Comparison of ENCODE assay signal across 17 cellular contexts in genomic region chr5:158482201-158482600, GRCh38.
DNase-seq lines count a peak whose midpoint lies in the region; ATAC-seq and TF ChIP-seq lines count a peak whose summit lies in the region.
"Had no signal": no experiment of that assay in that cellular context is flagged by ENCODE, and none has a peak within 500 bp of the region (broad histone marks: within the 10 kb centered on the region; RNA-seq: fewer than 3 reads in every experiment).

No MANE protein-coding gene starts in this region.

- TF ChIP-seq CTCF in RWPE2 (IDR thresholded peaks at IDR 0.05; ENCODE audit: poor library complexity, severe bottlenecking) (no peak), lung (IDR thresholded peaks at IDR 0.05; ENCODE audit: control extremely low read depth, extremely low read depth) (no peak)

- H2AFZ ChIP-seq in Karpas-422 (ENCODE audit: low read length), result no peak overlapping the region

- 0 out of 2 replicates have a peak overlapping the region, but pooled peaks have one; percentile 20 for H3K27ac ChIP-seq in BLaER1
- H3K27ac ChIP-seq in RWPE2 (ENCODE audit: poor library complexity, severe bottlenecking), result no peak overlapping the region
- peak overlapping the region in 1 of 2 donors; percentile 71 for H3K27ac ChIP-seq in lung (ENCODE audit: low read depth in 1 of 2, low read length in 1 of 2)
- no peak overlapping the region for H3K27ac ChIP-seq in Karpas-422 (ENCODE audit: low read length)
- H3K27ac ChIP-seq: C4-2B had no signal

- no peak overlapping the region for H3K9ac ChIP-seq in BLaER1
- H3K9ac ChIP-seq in Karpas-422 (ENCODE audit: low read length), result no peak overlapping the region

- peaks cover 79% of the 10 kb centered on the region for H3K4me1 ChIP-seq in BLaER1
- no peaks in the 10 kb centered on the region for H3K4me1 ChIP-seq in RWPE2 (ENCODE audit: insufficient read depth, poor library complexity, severe bottlenecking)
- H3K4me1 ChIP-seq in lung (ENCODE audit: control insufficient read depth in 2 of 2, insufficient read depth in 2 of 2, low read length in 2 of 2), result peaks cover 0 to 12% of the 10 kb centered on the region in 2 donors
- no peaks in the 10 kb centered on the region for H3K4me1 ChIP-seq in Karpas-422 (ENCODE audit: low read length)

- H3K27me3 ChIP-seq in BLaER1 (no peaks in the 10 kb centered on the region), RWPE2 (ENCODE audit: insufficient read depth, poor library complexity, severe bottlenecking) (no peaks in the 10 kb centered on the region), lung (ENCODE audit: control insufficient read depth, insufficient read depth) (no peaks in the 10 kb centered on the region), Karpas-422 (ENCODE audit: low read length) (no peaks in the 10 kb centered on the region)

- H3K79me2 ChIP-seq in Karpas-422 (ENCODE audit: low read length), result no peaks in the 10 kb centered on the region

- H3K4me3 ChIP-seq in BLaER1 (peak overlapping the region; percentile 3; the same call in 1 of the 2 replicates), RWPE2 (ENCODE audit: severe bottlenecking) (no peak overlapping the region), lung (peak overlapping the region; percentile 3), Karpas-422 (ENCODE audit: low read length) (no peak overlapping the region)

- H3K9me3 ChIP-seq in BLaER1 (peaks cover 56% of the 10 kb centered on the region), RWPE2 (ENCODE audit: severe bottlenecking) (no peaks in the 10 kb centered on the region), lung (ENCODE audit: control insufficient read depth in 2 of 2, insufficient read depth in 1 of 2, low read length in 1 of 2) (no peaks in the 10 kb centered on the region), Karpas-422 (ENCODE audit: low read length) (no peaks in the 10 kb centered on the region)

- ATAC-seq in RWPE2 (ENCODE audit: low read depth), result 0 out of 3 replicates have a peak, but pooled peaks have one; percentile 14
- ATAC-seq in lung (ENCODE audit: insufficient read depth, low FRiP score), result no peak
- no peak for ATAC-seq in HG03175 (IDR thresholded peaks at IDR 0.05; ENCODE audit: unreplicated experiment)

- DNase-seq in EL (peak; percentile 42), RWPE2 (ENCODE audit: low spot score) (no peak), lung (ENCODE audit: low spot score) (no peak), CD1c-positive myeloid dendritic cell (ENCODE audit: extremely low spot score) (no peak), Karpas-422 (no peak)
- DNase-seq: DMS79, H7, MV-4-11, NCI-H1105 treated with DMSO at 0.1 percent for 48 hours, NCI-H2029 treated with DMSO at 0.1 percent for 48 hours, NCI-H2171, NCI-H345, NCI-H524, SHP77 had no signal

- H3K9me2 ChIP-seq in Karpas-422 (replicated peaks; ENCODE audit: insufficient read depth, low read length), result no peaks in the 10 kb centered on the region

- WGBS in lung, 2 donors, result 72 to 79% methylated on average over 3 of the region's 3 CpGs

- no peak overlapping the region for H3K4me2 ChIP-seq in BLaER1
- no peak overlapping the region for H3K4me2 ChIP-seq in Karpas-422 (ENCODE audit: low read depth, low read length, poor library complexity, severe bottlenecking)

- H4K20me1 ChIP-seq in BLaER1 (no peaks in the 10 kb centered on the region), Karpas-422 (ENCODE audit: insufficient read depth, low read depth, low read length) (no peaks in the 10 kb centered on the region)

- H3K36me3 ChIP-seq in BLaER1, result peaks cover 15% of the 10 kb centered on the region; the same call in 1 of the 2 replicates
- no peaks in the 10 kb centered on the region for H3K36me3 ChIP-seq in RWPE2 (ENCODE audit: low read depth)
- H3K36me3 ChIP-seq in lung (ENCODE audit: control insufficient read depth in 2 of 2, insufficient read depth in 2 of 2, low read length in 2 of 2), result no peaks in the 10 kb centered on the region
- H3K36me3 ChIP-seq in Karpas-422 (ENCODE audit: insufficient read depth, low read length), result no peaks in the 10 kb centered on the region

Comparison
In these comparisons a context has a peak if more than half of its experiments do, and no peak if none do; other contexts are left out.
1. H3K4me3 ChIP-seq: peak in BLaER1 (single experiment) and lung (single experiment); none in RWPE2 (single experiment) and Karpas-422 (single experiment).